8 cellular contexts compared by ENCODE assay signal in genomic region chr9:136400038-136400834, GRCh38. TPM values are rescaled to one million over a fixed set of nuclear protein-coding genes. Genes with fewer than 3 reads are reported as not detected.
DNase-seq lines count a peak whose midpoint lies in the region; ATAC-seq and TF ChIP-seq lines count a peak whose summit lies in the region.

TSS of gene SNAPC4 (minus strand) at chr9:136400170. CDS start at chr9:136398428, 1,742 bp downstream.

- H3K27ac ChIP-seq in 22Rv1 (peak within 1 kb of the TSS; percentile 67), caudate nucleus (ENCODE audit: low read depth, low read length) (no peak within 1 kb of the TSS)

- ATAC-seq in GM18511 (IDR thresholded peaks at IDR 0.05; ENCODE audit: unreplicated experiment) (peak; percentile 70), HG03066 (IDR thresholded peaks at IDR 0.05; ENCODE audit: low read depth, unreplicated experiment) (peak; percentile 65), WTC11 (peak; percentile 89)

- peak within 1 kb of the TSS; percentile 88 for H3K4me3 Mint-ChIP-seq in WTC11

- no peaks in the 10 kb centered on the region for H3K9me3 Mint-ChIP-seq in WTC11

- H3K27ac Mint-ChIP-seq in WTC11, result peak within 1 kb of the TSS; percentile 90

- H3K27me3 Mint-ChIP-seq in WTC11 (ENCODE audit: low read depth), result no peaks in the 10 kb centered on the region

- H3K4me1 Mint-ChIP-seq in WTC11, result peaks cover 9% of the 10 kb centered on the region

- H3K36me3 Mint-ChIP-seq in WTC11, result peaks cover 38% of the 10 kb centered on the region

- CTCF ChIA-PET in WTC11 (lab: Charles Lee), result interaction anchor here (0.6 to 2.1 kb wide), 17 partner anchors 9 to 286 kb away, joined by 3 to 18 read pairs (median 4); partner anchors contain the start of genes DNLZ, ENTR1 and PMPCA

- peak; percentile 98 for TF ChIP-seq CTCF in 22Rv1 (IDR thresholded peaks at IDR 0.05)
- TF ChIP-seq CTCF in WTC11 (IDR thresholded peaks at IDR 0.05), result peak; percentile 57; the same call in 1 of the 2 replicates

- POLR2A ChIA-PET in WTC11 (lab: Charles Lee), result interaction anchor here (0.7 to 1.5 kb wide), 3 partner anchors 10 to 58 kb away, joined by 3 to 4 read pairs (median 3); no protein-coding TSS in a partner anchor

- DNase-seq in NCI-H2196 (lab: John Stamatoyannopoulos, UW; ENCODE audit: unreplicated experiment), result peak; percentile 95
- peak; percentile 91 for DNase-seq in WTC11 (ENCODE audit: low spot score)
- DNase-seq in caudate nucleus (lab: John Stamatoyannopoulos, UW), result peak in 57 of 61 donors; percentile 10 to 88 (median 69)
- peak; percentile 91 for DNase-seq in islet precursor cell
- peak; percentile 70 to 81 for DNase-seq in stimulated activated CD4-positive, alpha-beta T cell treated with anti-CD3 and anti-CD28 coated beads, Interleukin-12 subunit alpha, Interleukin-12 subunit beta, amount 100 ng/mL, for 24 hours (ENCODE audit: low read depth in 2 of 2)

TF ChIP-seq in WTC11, 78 proteins besides CTCF, POLR2A, EP300 and RAD21 (continues in another document):
- TF ChIP-seq ZNF532 (CRISPR knock-in tag; IDR thresholded peaks at IDR 0.05; ENCODE audit: borderline replicate concordance), result peak; percentile 4; the same call in 1 of the 2 replicates
- no peak for TF ChIP-seq ATF2 (CRISPR knock-in tag; IDR thresholded peaks at IDR 0.05; ENCODE audit: borderline replicate concordance, low read depth)
- TF ChIP-seq STAT6 (CRISPR knock-in tag; conservative IDR thresholded peaks at IDR 0.05; ENCODE audit: low read depth), result no peak
- TF ChIP-seq IRF2 (CRISPR knock-in tag; IDR thresholded peaks at IDR 0.05; ENCODE audit: borderline replicate concordance, low read depth), result no peak
- no peak for TF ChIP-seq MLX (CRISPR knock-in tag; IDR thresholded peaks at IDR 0.05)
- TF ChIP-seq ZSCAN18 (CRISPR knock-in tag; IDR thresholded peaks at IDR 0.05), result no peak
- TF ChIP-seq CBFB (CRISPR knock-in tag; IDR thresholded peaks at IDR 0.05; ENCODE audit: low read depth), result peak; percentile 81; the same call in 1 of the 2 replicates
- TF ChIP-seq ATF1 (CRISPR knock-in tag; IDR thresholded peaks at IDR 0.05), result no peak
- TF ChIP-seq ATF3 (CRISPR knock-in tag; conservative IDR thresholded peaks at IDR 0.05), result no peak
- TF ChIP-seq HMGA2 (CRISPR knock-in tag; IDR thresholded peaks at IDR 0.05), result no peak
- TF ChIP-seq ATF6 (CRISPR knock-in tag; IDR thresholded peaks at IDR 0.05), result no peak
- TF ChIP-seq SMAD3 (CRISPR knock-in tag; IDR thresholded peaks at IDR 0.05; ENCODE audit: borderline replicate concordance), result peak; percentile 22; the same call in 1 of the 2 replicates
- no peak for TF ChIP-seq ZNF317 (CRISPR knock-in tag; IDR thresholded peaks at IDR 0.05; ENCODE audit: borderline replicate concordance, low read depth)
- no peak for TF ChIP-seq KAT7 (CRISPR knock-in tag; IDR thresholded peaks at IDR 0.05; ENCODE audit: borderline replicate concordance)
- TF ChIP-seq NFE2L1 (CRISPR knock-in tag; IDR thresholded peaks at IDR 0.05), result 0 out of 2 replicates have a peak, but pooled peaks have one; percentile 36

RNA-seq across cellular contexts. Expression of gene SNAPC4, which starts in this region (rescaled TPM):
- 18.9 to 22.8 TPM (median 20.0 TPM) in 3 replicates for total RNA-seq in WTC11 (2021)
